In genomic region chr10:113958631-113959382, GRCh38 we compare ENCODE assay signal across 8 cellular contexts.
DNase-seq lines count a peak whose midpoint lies in the region; ATAC-seq and TF ChIP-seq lines count a peak whose summit lies in the region.

No MANE protein-coding gene starts in this region.

- DNase-seq in NCI-H1417 (lab: John Stamatoyannopoulos, UW) = peak; percentile 43 to 75 (median 60)
- no peak for DNase-seq in NCI-H1417 treated with DMSO at 0.1 percent for 48 hours (lab: John Stamatoyannopoulos, UW)
- peak; percentile 59 for DNase-seq in NCI-H2029 (lab: John Stamatoyannopoulos, UW)
- DNase-seq in brain pericyte (ENCODE audit: low read depth, low spot score) = peak; percentile 68
- peak; percentile 83 for DNase-seq in left lobe of liver (ENCODE audit: low spot score)
- peak; percentile 10 to 63 for DNase-seq in upper lobe of left lung

- H3K27me3 ChIP-seq in upper lobe of left lung = no peaks in the 10 kb centered on the region

- TF ChIP-seq EP300 in upper lobe of left lung (IDR thresholded peaks at IDR 0.05) = peak in 1 of 4 donors; percentile 41

- TF ChIP-seq CTCF in upper lobe of left lung (IDR thresholded peaks at IDR 0.05) = no peak

- H3K9me3 ChIP-seq in upper lobe of left lung = no peaks in the 10 kb centered on the region

- H3K4me3 ChIP-seq in upper lobe of left lung = no peak overlapping the region

- no peaks in the 10 kb centered on the region for H3K36me3 ChIP-seq in upper lobe of left lung

- H3K4me1 ChIP-seq in upper lobe of left lung = peaks cover 0 to 42% (median 14%) of the 10 kb centered on the region in 4 donors

- H3K27ac ChIP-seq in upper lobe of left lung = peak overlapping the region; percentile 67 to 71 (median 69)

- ATAC-seq in left lobe of liver = peak; percentile 93
- ATAC-seq in upper lobe of left lung (ENCODE audit: low FRiP score in 2 of 2) = peak; percentile 78
- ATAC-seq in HG02870 (IDR thresholded peaks at IDR 0.05; ENCODE audit: unreplicated experiment) = no peak
- no peak for ATAC-seq in GM19455 (IDR thresholded peaks at IDR 0.05; ENCODE audit: unreplicated experiment)

- no peak for TF ChIP-seq POLR2A in upper lobe of left lung (IDR thresholded peaks at IDR 0.05)

- WGBS in upper lobe of left lung, 2 donors = 73 to 74% methylated on average over 9 to 11 of the region's 11 CpGs

Comparison
In these comparisons a context has a peak if more than half of its experiments do, and no peak if none do; other contexts are left out.
1. ATAC-seq: peak in left lobe of liver (single experiment) and upper lobe of left lung (2 of 2); none in HG02870 (single experiment) and GM19455 (single experiment).